In the genomic region with DNA sequence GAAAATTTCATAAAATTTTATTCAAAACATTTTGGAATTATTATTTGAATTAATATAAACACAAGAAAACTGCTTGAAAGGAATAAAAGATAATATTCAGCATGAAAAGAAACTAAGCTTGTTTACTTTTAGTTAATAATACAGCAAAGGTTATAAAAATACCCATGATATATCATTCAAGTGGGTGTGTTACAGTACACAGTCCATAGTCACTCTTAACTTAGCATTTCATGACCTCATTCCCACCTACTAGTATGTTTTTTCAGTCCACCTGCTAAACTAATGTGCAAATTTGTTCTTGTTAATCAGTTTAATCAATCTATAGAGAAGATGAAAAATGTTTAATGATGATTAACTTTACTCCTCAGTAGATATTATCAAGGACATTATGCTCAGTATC, we compare ENCODE assay signal across 27 cellular contexts.
"Had no signal": no experiment of that assay in that cellular context is flagged by ENCODE, and none has a peak within 500 bp of the region (broad histone marks: within the 10 kb centered on the region; RNA-seq: fewer than 3 reads in every experiment).

No MANE protein-coding gene starts in this region.

- ATAC-seq: naive thymus-derived CD8-positive, alpha-beta T cell; natural killer cell treated with Interleukin-12 subunit alpha and Interleukin-12 subunit beta and Interleukin-15 and Interleukin-18, amount 100 ng/mL, for 72 hours; psoas muscle; right cardiac atrium; right lobe of liver; stimulated activated effector memory CD8-positive, alpha-beta T cell treated with anti-CD3 and anti-CD28 coated beads, Interleukin-12 subunit alpha, Interleukin-12 subunit beta, amount 100 ng/mL, for 72 hours; stimulated activated naive B cell treated with anti-CD40 and anti-IgM and Interleukin-4, amounts not matched to agents 10 μg/mL and 1 μg/mL and 100 μg/mL, for 72 hours had no signal

- H2AFZ ChIP-seq: parathyroid adenoma had no signal

- H3K27ac ChIP-seq: neutrophil, parathyroid adenoma, psoas muscle, right lobe of liver, sigmoid colon, spleen, stomach, thoracic aorta, thyroid gland, tibial nerve, upper lobe of left lung, vagina had no signal

- H3K36me3 ChIP-seq: neutrophil, right lobe of liver, sigmoid colon, spleen, stomach, thoracic aorta, thyroid gland, tibial nerve, upper lobe of left lung, vagina had no signal

- H3K79me2 ChIP-seq: parathyroid adenoma had no signal

- H3K4me1 ChIP-seq: parathyroid adenoma, psoas muscle, right lobe of liver, sigmoid colon, spleen, stomach, thyroid gland, tibial nerve, upper lobe of left lung, vagina had no signal

- H3K9me3 ChIP-seq: neutrophil, psoas muscle, right lobe of liver, sigmoid colon, stomach, thoracic aorta, thyroid gland, tibial nerve, upper lobe of left lung, vagina had no signal

- H3K27me3 ChIP-seq: neutrophil, right lobe of liver, sigmoid colon, spleen, stomach, thyroid gland, tibial nerve, upper lobe of left lung, vagina had no signal

- DNase-seq: naive thymus-derived CD8-positive, alpha-beta T cell; nephron progenitor cell; nucleus accumbens; posterior cingulate gyrus; psoas muscle; right cardiac atrium; right lobe of liver; sigmoid colon; spleen; stimulated activated CD4-positive, alpha-beta T cell treated with anti-CD3 and anti-CD28 coated beads, Interleukin-12 subunit alpha, Interleukin-12 subunit beta, amount 100 ng/mL, for 4 hours; stimulated activated CD4-positive, alpha-beta T cell treated with anti-CD3 and anti-CD28 coated beads, Interleukin-1b, Interleukin-23, amount 100 ng/mL, for 48 hours; stimulated activated CD4-positive, alpha-beta T cell treated with anti-CD3 and anti-CD28 coated beads, Interleukin-4, amount 100 ng/mL, for 1 hour; stimulated activated naive B cell treated with anti-CD40 and anti-IgM and Interleukin-4, amounts not matched to agents 10 μg/mL and 1 μg/mL and 100 μg/mL, for 72 hours; stimulated activated naive CD4-positive, alpha-beta T cell treated with Interleukin-2 at 50 U/mL for 16 hours; stomach; thyroid gland; trophoblast cell; upper lobe of left lung had no signal

- H3K4me3 ChIP-seq: psoas muscle, right lobe of liver, sigmoid colon, smooth muscle cell, spleen, stomach, thoracic aorta, thyroid gland, tibial nerve, upper lobe of left lung, vagina had no signal

- H3K9ac ChIP-seq: parathyroid adenoma had no signal

- FAIRE-seq: urothelium cell line had no signal

- H3K4me2 ChIP-seq: smooth muscle cell had no signal
